9 cellular contexts compared by ENCODE assay signal in genomic region chr1:230383425-230383824, GRCh38. TPM values are rescaled to one million over a fixed set of nuclear protein-coding genes. Genes with fewer than 3 reads are reported as not detected.
"Had no signal": no experiment of that assay in that cellular context is flagged by ENCODE, and none has a peak within 500 bp of the region (broad histone marks: within the 10 kb centered on the region; RNA-seq: fewer than 3 reads in every experiment).

No MANE protein-coding gene starts in this region.

- DNase-seq: GOT3, KBM-7 had no signal

- H3K4me2 ChIP-seq: KMS-11 had no signal

- H3K4me3 Mint-ChIP-seq: IgD-negative memory B cell had no signal

- H3K36me3 ChIP-seq: HAP-1 had no signal

- H3K9ac ChIP-seq: KMS-11 had no signal

- ATAC-seq: HCT116, HepG2 had no signal

- FAIRE-seq: H54, HepG2 had no signal

- H3K4me3 ChIP-seq: HAP-1 had no signal

- H3K27ac Mint-ChIP-seq: IgD-negative memory B cell had no signal

- H3K27ac ChIP-seq: HL-60, KMS-11 had no signal

- H3K4me1 ChIP-seq: HAP-1 had no signal

RNA-seq across cellular contexts. Expression of gene PGBD5, which starts 42.7 kb away (rescaled TPM):
- polyA plus RNA-seq: IgD-negative memory B cell had no signal
